In genomic region chr15:25832158-25832557, GRCh38 we compare ENCODE assay signal across 14 cellular contexts. TPM values are rescaled to one million over a fixed set of nuclear protein-coding genes. Genes with fewer than 3 reads are reported as not detected.
A peak's percentile ranks its signal among the peaks of the same experiment; 100 is the strongest.
DNase-seq lines count a peak whose midpoint lies in the region; ATAC-seq and TF ChIP-seq lines count a peak whose summit lies in the region.
"Had no signal": no experiment of that assay in that cellular context is flagged by ENCODE, and none has a peak within 500 bp of the region (broad histone marks: within the 10 kb centered on the region; RNA-seq: fewer than 3 reads in every experiment).

No MANE protein-coding gene starts in this region.

- H3K27ac Mint-ChIP-seq in HFFc6 (peak overlapping the region; percentile 99), osteocyte (ENCODE audit: unreplicated experiment) (peak overlapping the region; percentile 98)
- H3K27ac Mint-ChIP-seq: WTC11 had no signal

- no peak overlapping the region for H2AFZ ChIP-seq in ACC112 (ENCODE audit: low read length, unreplicated experiment)

- no peak overlapping the region for H3K4me3 ChIP-seq in ACC112 (ENCODE audit: low read depth, low read length)
- H3K4me3 ChIP-seq in astrocyte of the spinal cord (ENCODE audit: low read depth, low read length): no peak overlapping the region
- H3K4me3 ChIP-seq: dorsolateral prefrontal cortex, gastrocnemius medialis had no signal

- peaks cover 48% of the 10 kb centered on the region for H3K79me2 ChIP-seq in ACC112 (ENCODE audit: control insufficient read depth, insufficient read depth, low read length, unreplicated experiment)

- H3K27me3 ChIP-seq in ACC112 (ENCODE audit: insufficient read depth, low read length): no peaks in the 10 kb centered on the region
- H3K27me3 ChIP-seq: dorsolateral prefrontal cortex, gastrocnemius medialis had no signal

- peaks cover 27% of the 10 kb centered on the region for H3K4me1 ChIP-seq in ACC112 (ENCODE audit: control insufficient read depth, insufficient read depth, low read length, unreplicated experiment)

- ATAC-seq in GM18502 (IDR thresholded peaks at IDR 0.05; ENCODE audit: poor library complexity, unreplicated experiment): no peak
- ATAC-seq: gastrocnemius medialis, WTC11 had no signal

- H3K27me3 Mint-ChIP-seq in HFFc6 (ENCODE audit: insufficient read depth) (peaks cover 2% of the 10 kb centered on the region), osteocyte (ENCODE audit: unreplicated experiment) (no peaks in the 10 kb centered on the region)

- H3K36me3 ChIP-seq in ACC112 (ENCODE audit: insufficient read depth, low read length): no peaks in the 10 kb centered on the region
- H3K36me3 ChIP-seq: gastrocnemius medialis had no signal

- H3K4me1 Mint-ChIP-seq in HFFc6 (ENCODE audit: low read depth) (peaks cover 56% of the 10 kb centered on the region), osteocyte (ENCODE audit: unreplicated experiment) (peaks cover 52% of the 10 kb centered on the region)

- in situ Hi-C loops in astrocyte of the spinal cord (cut with HindIII; ENCODE audit: low sequenced_read_pairs): no loop called here

- H3K36me3 Mint-ChIP-seq in HFFc6 (ENCODE audit: low read depth): peaks cover 23% of the 10 kb centered on the region
- peaks cover 23% of the 10 kb centered on the region for H3K36me3 Mint-ChIP-seq in osteocyte (ENCODE audit: unreplicated experiment)
- H3K36me3 Mint-ChIP-seq: WTC11 had no signal

- H3K4me3 Mint-ChIP-seq in HFFc6: peak overlapping the region; percentile 85
- H3K4me3 Mint-ChIP-seq in osteocyte (ENCODE audit: unreplicated experiment): no peak overlapping the region
- H3K4me3 Mint-ChIP-seq: WTC11 had no signal

- intact Hi-C loops in head of caudate nucleus (cut with DNase I): no loop called here

- TF ChIP-seq CTCF in HFFc6 (IDR thresholded peaks at IDR 0.05) (no peak), astrocyte of the spinal cord (IDR thresholded peaks at IDR 0.05; ENCODE audit: low read depth, low read length) (no peak), osteocyte (IDR thresholded peaks at IDR 0.05) (no peak)

- DNase-seq in HFFc6 (no peak), astrocyte of the spinal cord (ENCODE audit: low read depth, low spot score) (peak; percentile 31), osteocyte (ENCODE audit: extremely low spot score, unreplicated experiment) (no peak), NCI-H446 treated with DMSO at 0.1 percent for 48 hours (lab: John Stamatoyannopoulos, UW) (no peak), head of caudate nucleus (no peak), NCI-H2029 treated with DMSO at 0.1 percent for 48 hours (lab: John Stamatoyannopoulos, UW) (no peak)
- DNase-seq: dorsolateral prefrontal cortex, gastrocnemius medialis, KBM-7, NCI-H82, nucleus accumbens had no signal

- peak overlapping the region; percentile 96 for H3K27ac ChIP-seq in ACC112 (ENCODE audit: low read depth, low read length)
- H3K27ac ChIP-seq: gastrocnemius medialis had no signal

- H3K9me3 Mint-ChIP-seq in HFFc6: no peaks in the 10 kb centered on the region
- H3K9me3 Mint-ChIP-seq in osteocyte (ENCODE audit: unreplicated experiment): peaks cover 4% of the 10 kb centered on the region

RNA-seq across cellular contexts. Expression of gene ATP10A, which starts 31.0 kb away (rescaled TPM):
- 10 to 100 TPM; 31.0 to 39.5 (median 33.9) TPM for total RNA-seq in HFFc6 (2021; fragmentation: NEBNext Ultra II Directional; extraction: Animal tissue kit (Norgen Biotek cat#: 25700))
- total RNA-seq in osteocyte: 71.9 and 74.2 TPM in 2 replicates
